In genomic region chr2:197949224-197949623, GRCh38 we compare ENCODE assay signal across 24 cellular contexts.
DNase-seq lines count a peak whose midpoint lies in the region; ATAC-seq, FAIRE-seq and TF ChIP-seq lines count a peak whose summit lies in the region.
"Had no signal": no experiment of that assay in that cellular context is flagged by ENCODE, and none has a peak within 500 bp of the region (broad histone marks: within the 10 kb centered on the region; RNA-seq: fewer than 3 reads in every experiment).

No MANE protein-coding gene starts in this region.

- H3K4me2 ChIP-seq in K562 (ENCODE audit: insufficient read depth, low read length) = no peak overlapping the region
- no peak overlapping the region for H3K4me2 ChIP-seq in OCI-LY7 (ENCODE audit: low read length)
- H3K4me2 ChIP-seq: A549; BLaER1 treated with 17β-estradiol and CSF1 and Interleukin-3, amounts not matched to agents 10 nM and 100 nM; GM23338 had no signal

- BruUV-seq in K562 (replicated peaks; lab: Mats Ljungman, UMichigan) = no TSS peak
- BruUV-seq in OCI-LY7 (replicated peaks; lab: Mats Ljungman, UMichigan) = no TSS peak

- no peak overlapping the region for H3K9ac ChIP-seq in K562 (ENCODE audit: insufficient read depth in 1 of 2, low read depth in 2 of 2, low read length in 2 of 2)
- H3K9ac ChIP-seq: BLaER1 treated with 17β-estradiol and CSF1 and Interleukin-3, amounts not matched to agents 10 nM and 100 nM had no signal

- TF ChIP-seq RAD21 in K562 (CRISPR knock-in tag; conservative IDR thresholded peaks at IDR 0.05 in 1 of 2, IDR thresholded peaks at IDR 0.05 in 1 of 2) = no peak

- H3K36me3 ChIP-seq in left ventricle myocardium inferior (no peaks in the 10 kb centered on the region), right atrium auricular region (no peaks in the 10 kb centered on the region), K562 (ENCODE audit: control insufficient read depth, insufficient read depth, low read length) (no peaks in the 10 kb centered on the region), OCI-LY7 (ENCODE audit: insufficient read depth, low read length) (no peaks in the 10 kb centered on the region)
- H3K36me3 ChIP-seq: BE2C; BLaER1 treated with 17β-estradiol and CSF1 and Interleukin-3, amounts not matched to agents 10 nM and 100 nM; HAP-1 had no signal

- H3K4me3 Mint-ChIP-seq in nephron = no peak overlapping the region
- H3K4me3 Mint-ChIP-seq: CD14-positive monocyte; CD8-positive, alpha-beta T cell; GM23338; HFFc6 had no signal

- peak overlapping the region in 2 of 3 experiments; percentile 90 to 94 for H3K27ac Mint-ChIP-seq in nephron
- H3K27ac Mint-ChIP-seq: CD14-positive monocyte; CD8-positive, alpha-beta T cell; GM23338; HFFc6 had no signal

- peak overlapping the region; percentile 64 for H3K27ac ChIP-seq in left ventricle myocardium inferior (replicated peaks)
- no peak overlapping the region for H3K27ac ChIP-seq in right atrium auricular region
- H3K27ac ChIP-seq in K562 (ENCODE audit: extremely low read depth, low read depth, low read length) = no peak overlapping the region
- H3K27ac ChIP-seq in OCI-LY7 (ENCODE audit: low read depth, low read length, poor library complexity, severe bottlenecking) = no peak overlapping the region
- H3K27ac ChIP-seq: A549; BLaER1 treated with 17β-estradiol and CSF1 and Interleukin-3, amounts not matched to agents 10 nM and 100 nM had no signal

- H2AFZ ChIP-seq in K562 (ENCODE audit: low read depth, low read length) (no peak overlapping the region), OCI-LY7 (ENCODE audit: low read length) (no peak overlapping the region)
- H2AFZ ChIP-seq: GM23338 had no signal

- H3K4me3 ChIP-seq in left ventricle myocardium inferior (no peak overlapping the region), right atrium auricular region (no peak overlapping the region), K562 (no peak overlapping the region), OCI-LY7 (ENCODE audit: low read depth, low read length, poor library complexity, severe bottlenecking) (no peak overlapping the region)
- H3K4me3 ChIP-seq: A549; BLaER1 treated with 17β-estradiol and CSF1 and Interleukin-3, amounts not matched to agents 10 nM and 100 nM; GM23338; HAP-1 had no signal

- H3K9me3 ChIP-seq in left ventricle myocardium inferior (replicated peaks) = no peaks in the 10 kb centered on the region
- H3K9me3 ChIP-seq in right atrium auricular region = no peaks in the 10 kb centered on the region
- H3K9me3 ChIP-seq in K562 (replicated peaks; ENCODE audit: control insufficient read depth, insufficient read depth, low read depth, low read length) = no peaks in the 10 kb centered on the region
- no peaks in the 10 kb centered on the region for H3K9me3 ChIP-seq in OCI-LY7 (ENCODE audit: low read length)
- H3K9me3 ChIP-seq: A549; BE2C; BLaER1 treated with 17β-estradiol and CSF1 and Interleukin-3, amounts not matched to agents 10 nM and 100 nM; Caco-2; HAP-1 had no signal

- intact Hi-C loops in left ventricle myocardium inferior (cut with micrococcal nuclease) = no loop called here
- intact Hi-C loops in K562 (cut with micrococcal nuclease) = no loop called here
- intact Hi-C loops in OCI-LY7 (cut with micrococcal nuclease; ENCODE audit: unreplicated experiment) = no loop called here

- TF ChIP-seq POLR2A in GM12892 (IDR thresholded peaks at IDR 0.05; ENCODE audit: low read depth, low read length) (no peak), K562 (conservative IDR thresholded peaks at IDR 0.05) (no peak)

- 0 out of 2 replicates have a peak, but pooled peaks have one; percentile 40 for TF ChIP-seq EP300 in K562 (IDR thresholded peaks at IDR 0.05; ENCODE audit: low read length)

- no peaks in the 10 kb centered on the region for H3K9me2 ChIP-seq in OCI-LY7 (ENCODE audit: insufficient read depth, low read length)

- no peaks in the 10 kb centered on the region for H3K36me3 Mint-ChIP-seq in nephron (ENCODE audit: low read depth)
- H3K36me3 Mint-ChIP-seq: CD14-positive monocyte; CD8-positive, alpha-beta T cell had no signal

- no peaks in the 10 kb centered on the region for H3K9me3 Mint-ChIP-seq in nephron
- H3K9me3 Mint-ChIP-seq: CD8-positive, alpha-beta T cell; GM23338 had no signal

- in situ Hi-C loops in K562 (cut with MboI) = no loop called here

- H3K27me3 Mint-ChIP-seq in nephron (ENCODE audit: low read depth) = no peaks in the 10 kb centered on the region

- H3K9me1 ChIP-seq in K562 (ENCODE audit: control insufficient read depth, insufficient read depth, low read length) = no peaks in the 10 kb centered on the region

- FAIRE-seq in GM12892 (lab: Jason Lieb, UNC) (peak; percentile 33), K562 (lab: Jason Lieb, UNC) (no peak)
- FAIRE-seq: A549 had no signal

- peaks cover 58% of the 10 kb centered on the region for H3K4me1 Mint-ChIP-seq in nephron
- H3K4me1 Mint-ChIP-seq: CD14-positive monocyte had no signal

- H3K79me2 ChIP-seq in K562 (ENCODE audit: control insufficient read depth, insufficient read depth, low read length) (peaks cover 84% of the 10 kb centered on the region), OCI-LY7 (ENCODE audit: insufficient read depth, low read depth, low read length) (no peaks in the 10 kb centered on the region)

- no peaks in the 10 kb centered on the region for H3K27me3 ChIP-seq in left ventricle myocardium inferior (ENCODE audit: low read depth)
- no peaks in the 10 kb centered on the region for H3K27me3 ChIP-seq in right atrium auricular region
- H3K27me3 ChIP-seq in K562 (ENCODE audit: control insufficient read depth in 2 of 2, insufficient read depth in 2 of 2, low read length in 2 of 2) = no peaks in the 10 kb centered on the region
- H3K27me3 ChIP-seq: BE2C had no signal

- CTCF ChIA-PET in K562 (lab: Yijun Ruan, JAX; ENCODE audit: low intra/inter-chr PET ratio) = no interaction called here
- CTCF ChIA-PET in OCI-LY7 (lab: Charles Lee; ENCODE audit: unreplicated experiment) = no interaction called here

- peaks cover 91% of the 10 kb centered on the region for H3K4me1 ChIP-seq in left ventricle myocardium inferior
- peaks cover 0 to 15% of the 10 kb centered on the region in 2 donors for H3K4me1 ChIP-seq in right atrium auricular region
- H3K4me1 ChIP-seq in K562 (replicated peaks in 1 of 2; ENCODE audit: control insufficient read depth in 2 of 2, insufficient read depth in 2 of 2, low read length in 2 of 2) = peaks cover 0 to 20% of the 10 kb centered on the region in 2 experiments; a peak in 4 of 5 replicates
- no peaks in the 10 kb centered on the region for H3K4me1 ChIP-seq in OCI-LY7 (ENCODE audit: insufficient read depth, low read length, poor library complexity, severe bottlenecking)
- H3K4me1 ChIP-seq: A549, BE2C, Caco-2, HAP-1 had no signal

- POLR2A ChIA-PET in K562 (lab: Yijun Ruan, JAX) = no interaction called here
- POLR2A ChIA-PET in OCI-LY7 (lab: Charles Lee) = interaction anchor here (0.7 kb wide), 1 partner anchor 34 kb away, joined by 3 read pairs; no protein-coding TSS in a partner anchor

- ATAC-seq in K562 (peak; percentile 41; the same call in 2 of the 3 replicates), HG03025 (IDR thresholded peaks at IDR 0.05; ENCODE audit: low FRiP score, unreplicated experiment) (no peak)
- ATAC-seq: A549; CD8-positive, alpha-beta T cell had no signal

- DNase-seq in left ventricle myocardium inferior (no peak), right atrium auricular region (ENCODE audit: low spot score) (no peak), GM12892 (ENCODE audit: insufficient read length) (no peak), K562 (ENCODE audit: extremely low read depth in 1 of 4, low spot score in 3 of 4) (peak in 1 of 4 experiments; percentile 32), OCI-LY7 (ENCODE audit: low spot score) (no peak)
- DNase-seq in stimulated activated CD4-positive, alpha-beta T cell treated with anti-CD3 and anti-CD28 coated beads, Interleukin-12 subunit alpha, Interleukin-12 subunit beta, amount 100 ng/mL, for 4 hours = no peak
- DNase-seq: 8988T; ACHN; AML-193; BE2C; Caco-2; CD8-positive, alpha-beta T cell; DMS 273 treated with DMSO at 0.1 percent for 48 hours; DMS79; EL; GDM1; HFFc6 had no signal

- TF ChIP-seq CTCF in left ventricle myocardium inferior (IDR thresholded peaks at IDR 0.05; ENCODE audit: borderline replicate concordance) (no peak), right atrium auricular region (IDR thresholded peaks at IDR 0.05) (no peak), K562 (IDR thresholded peaks at IDR 0.05 in 2 of 3, conservative IDR thresholded peaks at IDR 0.05 in 1 of 3; ENCODE audit: insufficient read depth in 2 of 3, low read depth in 1 of 3, low read length in 3 of 3) (no peak), nephron (IDR thresholded peaks at IDR 0.05; ENCODE audit: unreplicated experiment in 3 of 3) (no peak), OCI-LY7 (conservative IDR thresholded peaks at IDR 0.05; ENCODE audit: low read length) (no peak)

- H4K20me1 ChIP-seq in K562 (replicated peaks; ENCODE audit: control insufficient read depth, insufficient read depth, low read length) (no peaks in the 10 kb centered on the region), OCI-LY7 (ENCODE audit: insufficient read depth, low read length) (no peaks in the 10 kb centered on the region)
- H4K20me1 ChIP-seq: BLaER1 treated with 17β-estradiol and CSF1 and Interleukin-3, amounts not matched to agents 10 nM and 100 nM had no signal

TF ChIP-seq in K562, 482 proteins besides CTCF, POLR2A, EP300 and RAD21 (continues in another document):
- peak; percentile 85 for TF ChIP-seq TCF3 (CRISPR knock-in tag; IDR thresholded peaks at IDR 0.05)
- peak; percentile 96 for TF ChIP-seq PKNOX1 (IDR thresholded peaks at IDR 0.05)
- peak; percentile 63 for TF ChIP-seq NCOR1 (IDR thresholded peaks at IDR 0.05)
- no peak for TF ChIP-seq CREB5 (CRISPR knock-in tag; IDR thresholded peaks at IDR 0.05)
- TF ChIP-seq TBL1XR1 (IDR thresholded peaks at IDR 0.05; ENCODE audit: low read length in 2 of 2) = no peak; a peak in 1 of 4 replicates
